Comparison of ENCODE assay signal across 16 cellular contexts in genomic region chr12:70272510-70272909, GRCh38. TPM values are rescaled to one million over a fixed set of nuclear protein-coding genes. Genes with fewer than 3 reads are reported as not detected.
A peak's percentile ranks its signal among the peaks of the same experiment; 100 is the strongest.
DNase-seq lines count a peak whose midpoint lies in the region; TF ChIP-seq lines count a peak whose summit lies in the region.
"Had no signal": no experiment of that assay in that cellular context is flagged by ENCODE, and none has a peak within 500 bp of the region (broad histone marks: within the 10 kb centered on the region; RNA-seq: fewer than 3 reads in every experiment).

No MANE protein-coding gene starts in this region.

- peaks cover 42 to 58% (median 54%) of the 10 kb centered on the region in 3 donors for H3K4me1 Mint-ChIP-seq in IgD-negative memory B cell
- peaks cover 33% of the 10 kb centered on the region for H3K4me1 Mint-ChIP-seq in endodermal cell

- H3K27me3 ChIP-seq in endodermal cell (ENCODE audit: control insufficient read depth, insufficient read depth, low read length, poor library complexity, severe bottlenecking) (no peaks in the 10 kb centered on the region), trophoblast cell (ENCODE audit: insufficient read depth, low read length) (no peaks in the 10 kb centered on the region), hepatocyte (no peaks in the 10 kb centered on the region)

- no peaks in the 10 kb centered on the region for H3K79me1 ChIP-seq in trophoblast cell (ENCODE audit: low read length)

- peak overlapping the region in 1 of 4 donors; percentile 67 for H3K4me3 Mint-ChIP-seq in IgD-negative memory B cell
- H3K4me3 Mint-ChIP-seq in endodermal cell, result no peak overlapping the region

- H4K8ac ChIP-seq in trophoblast cell (ENCODE audit: low read depth, low read length), result no peak overlapping the region

- peaks cover 66% of the 10 kb centered on the region for H4K20me1 ChIP-seq in hepatocyte (ENCODE audit: insufficient read depth, poor library complexity, severe bottlenecking)

- H3K23ac ChIP-seq in trophoblast cell (ENCODE audit: low read length), result no peak overlapping the region

- H2AFZ ChIP-seq in trophoblast cell (ENCODE audit: insufficient read depth, low read length, poor library complexity), result no peak overlapping the region
- no peak overlapping the region for H2AFZ ChIP-seq in hepatocyte

- H4K12ac ChIP-seq in trophoblast cell (ENCODE audit: low read depth, low read length), result no peak overlapping the region

- H3K9me3 Mint-ChIP-seq in IgD-negative memory B cell, result peaks cover 0 to 3% (median 0%) of the 10 kb centered on the region in 3 donors
- no peaks in the 10 kb centered on the region for H3K9me3 Mint-ChIP-seq in endodermal cell

- H3K9ac ChIP-seq in endodermal cell (ENCODE audit: extremely low read depth, low read length, poor library complexity, severe bottlenecking) (no peak overlapping the region), trophoblast cell (ENCODE audit: low read length) (no peak overlapping the region)

- H3K4me3 ChIP-seq in endodermal cell (ENCODE audit: low read length), result no peak overlapping the region
- H3K4me3 ChIP-seq in trophoblast cell (ENCODE audit: low read depth, low read length), result no peak overlapping the region
- no peak overlapping the region for H3K4me3 ChIP-seq in hepatocyte

- H3K27me3 Mint-ChIP-seq in IgD-negative memory B cell, result no peaks in the 10 kb centered on the region
- no peaks in the 10 kb centered on the region for H3K27me3 Mint-ChIP-seq in endodermal cell (ENCODE audit: insufficient read depth)

- H3K27ac ChIP-seq in endodermal cell (ENCODE audit: low read depth, low read length) (no peak overlapping the region), trophoblast cell (ENCODE audit: low read depth, low read length) (no peak overlapping the region), hepatocyte (no peak overlapping the region)

- DNase-seq in NCI-H82 (lab: John Stamatoyannopoulos, UW) (peak; percentile 11), NCI-H82 treated with DMSO at 0.1 percent for 48 hours (lab: John Stamatoyannopoulos, UW; ENCODE audit: unreplicated experiment) (no peak), endodermal cell (no peak), trophoblast cell (no peak), superior temporal gyrus (ENCODE audit: extremely low spot score) (no peak), hepatocyte (ENCODE audit: low spot score) (no peak), NCI-H1930 (lab: John Stamatoyannopoulos, UW) (no peak)
- DNase-seq: 8988T; C1 segment of cervical spinal cord; EL; NCI-H187; NCI-H345; NCI-H526; NK-92 treated with Interleukin-12 subunit alpha and Interleukin-12 subunit beta, amount 100 ng/mL, for 24 hours; SHP77 had no signal

- H4K91ac ChIP-seq in trophoblast cell (ENCODE audit: low read depth, low read length), result no peak overlapping the region

- no peaks in the 10 kb centered on the region for H3K79me2 ChIP-seq in trophoblast cell (ENCODE audit: control insufficient read depth, insufficient read depth, low read length, poor library complexity)
- peaks cover 100% of the 10 kb centered on the region for H3K79me2 ChIP-seq in hepatocyte

- H3K4me2 ChIP-seq in trophoblast cell (ENCODE audit: low read length) (no peak overlapping the region), hepatocyte (no peak overlapping the region)

- H3K4me1 ChIP-seq in endodermal cell (ENCODE audit: control insufficient read depth, insufficient read depth, low read length) (peaks cover 6% of the 10 kb centered on the region), trophoblast cell (ENCODE audit: control insufficient read depth in 1 of 2, insufficient read depth in 2 of 2, low read length in 2 of 2) (no peaks in the 10 kb centered on the region), hepatocyte (ENCODE audit: insufficient read depth) (peaks cover 26% of the 10 kb centered on the region)

- H2AK5ac ChIP-seq in trophoblast cell (ENCODE audit: low read length), result no peak overlapping the region

- WGBS in endodermal cell (ENCODE audit: insufficient coverage in 1 of 2, insufficient read length in 1 of 2), 2 experiments, result 89% methylated on average over 3 of the region's 3 CpGs
- no CpG with 5 or more reads among the region's 3 CpGs for WGBS in trophoblast cell (ENCODE audit: extremely low coverage, insufficient coverage, insufficient read length)
- WGBS in hepatocyte (ENCODE audit: low lambda C conversion rate, missing lambda C conversion rate), result 90% methylated on average over 3 of the region's 3 CpGs

- H3K9me2 ChIP-seq in hepatocyte (replicated peaks; ENCODE audit: insufficient read depth), result no peaks in the 10 kb centered on the region

- peaks cover 11% of the 10 kb centered on the region for H3K36me3 Mint-ChIP-seq in IgD-negative memory B cell
- H3K36me3 Mint-ChIP-seq in endodermal cell (ENCODE audit: low read depth), result peaks cover 16% of the 10 kb centered on the region

- no peak overlapping the region for H2BK12ac ChIP-seq in trophoblast cell (ENCODE audit: low read length)

- no peak overlapping the region for H2BK120ac ChIP-seq in trophoblast cell (ENCODE audit: insufficient read depth, low read length, poor library complexity)

- no peak overlapping the region for H2BK5ac ChIP-seq in trophoblast cell (ENCODE audit: low read depth, low read length, poor library complexity)

- TF ChIP-seq CTCF in endodermal cell (conservative IDR thresholded peaks at IDR 0.05), result no peak
- no peak for TF ChIP-seq CTCF in hepatocyte (IDR thresholded peaks at IDR 0.05; ENCODE audit: poor library complexity)

- H3K18ac ChIP-seq in trophoblast cell (ENCODE audit: low read length), result no peak overlapping the region

- H3K4ac ChIP-seq in trophoblast cell (ENCODE audit: low read depth, low read length), result peak overlapping the region; percentile 52

- H3K27ac Mint-ChIP-seq in IgD-negative memory B cell, result peak overlapping the region in 2 of 3 donors; percentile 16 to 44
- H3K27ac Mint-ChIP-seq in endodermal cell, result peak overlapping the region; percentile 25

- H3K14ac ChIP-seq in trophoblast cell (ENCODE audit: low read length), result no peak overlapping the region

- H3K9me3 ChIP-seq in endodermal cell (ENCODE audit: control insufficient read depth, low read length), result peaks cover 8% of the 10 kb centered on the region
- H3K9me3 ChIP-seq in trophoblast cell (ENCODE audit: insufficient read depth, low read depth, low read length), result no peaks in the 10 kb centered on the region
- H3K9me3 ChIP-seq in hepatocyte (ENCODE audit: low read depth), result no peaks in the 10 kb centered on the region

- peaks cover 10% of the 10 kb centered on the region for H3K36me3 ChIP-seq in endodermal cell (ENCODE audit: control insufficient read depth, insufficient read depth, low read length)
- no peaks in the 10 kb centered on the region for H3K36me3 ChIP-seq in trophoblast cell (ENCODE audit: control insufficient read depth in 1 of 2, insufficient read depth in 2 of 2, low read length in 2 of 2)
- H3K36me3 ChIP-seq in hepatocyte (replicated peaks; ENCODE audit: insufficient read depth, low read depth), result no peaks in the 10 kb centered on the region

RNA-seq across cellular contexts. Expression of gene CNOT2, which starts 29.3 kb away (rescaled TPM):
- polyA plus RNA-seq in IgD-negative memory B cell (106 TPM), hepatocyte (67.3 and 84.2 TPM in 2 replicates)
- total RNA-seq in endodermal cell (10 to 100 TPM; 96.2 to 96.5 TPM), hepatocyte (154 and 158 TPM in 2 replicates)
- 74.5 TPM for polyA plus RNA-seq in endodermal cell (2013, experiment 1 of 2)
- 72.7 TPM for polyA plus RNA-seq in endodermal cell (2013, experiment 2 of 2)
- polyA plus RNA-seq in trophoblast cell (2013), result 123 and 125 TPM in 2 replicates
